Comparison of ENCODE assay signal across 8 cellular contexts in the genomic region with DNA sequence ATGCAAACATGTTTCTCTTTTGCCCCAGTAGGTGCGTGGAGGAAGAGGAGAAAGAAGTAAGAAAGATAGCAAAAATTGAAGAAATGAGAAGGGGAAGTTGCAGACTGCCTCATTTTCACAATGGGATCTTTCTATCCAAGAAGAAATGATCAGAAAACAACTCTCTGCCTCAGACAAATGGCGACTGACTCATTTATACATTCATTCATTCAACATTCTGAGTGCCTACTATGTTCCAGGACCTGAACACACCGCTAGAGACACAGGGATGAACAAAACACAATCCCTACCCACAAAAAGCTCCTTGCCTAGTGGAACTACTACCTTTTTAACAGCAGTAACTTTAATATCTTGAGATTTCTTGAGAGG. TPM values are rescaled to one million over a fixed set of nuclear protein-coding genes. Genes with fewer than 3 reads are reported as not detected.
DNase-seq lines count a peak whose midpoint lies in the region; ATAC-seq lines count a peak whose summit lies in the region.

No MANE protein-coding gene starts in this region.

- H3K9me3 Mint-ChIP-seq in activated naive CD4-positive, alpha-beta T cell treated with anti-CD3 and anti-CD28 coated beads, Interleukin-2, amount 50 U/mL, for 24 hours: no peaks in the 10 kb centered on the region
- no peaks in the 10 kb centered on the region for H3K9me3 Mint-ChIP-seq in activated CD8-positive, alpha-beta T cell treated with anti-CD3 and anti-CD28 coated beads, Interleukin-2, amount 10 ng/mL, durations not matched to agents 7 days and 5 days (ENCODE audit: insufficient read depth)
- no peaks in the 10 kb centered on the region for H3K9me3 Mint-ChIP-seq in stimulated activated naive CD8-positive, alpha-beta T cell treated with anti-CD3 and anti-CD28 coated beads, Interleukin-15, amount 100 ng/mL, for 72 hours

- H3K36me3 ChIP-seq in iPS-18a (ENCODE audit: control insufficient read depth, low read depth, low read length): peaks cover 13% of the 10 kb centered on the region

- no peak for DNase-seq in activated naive CD4-positive, alpha-beta T cell treated with Interleukin-2 at 50 U/mL for 16 hours
- no peak for DNase-seq in activated CD8-positive, alpha-beta T cell treated with anti-CD3 and anti-CD28 coated beads, Interleukin-2, amount 10 ng/mL, durations not matched to agents 7 days and 5 days
- DNase-seq in stimulated activated naive CD8-positive, alpha-beta T cell treated with anti-CD3 and anti-CD28 coated beads, Interleukin-15, amount 100 ng/mL, for 72 hours: no peak
- no peak for DNase-seq in NCI-H1092 treated with DMSO at 0.1 percent for 48 hours (lab: John Stamatoyannopoulos, UW)

- H3K27ac Mint-ChIP-seq in activated naive CD4-positive, alpha-beta T cell treated with anti-CD3 and anti-CD28 coated beads, Interleukin-2, amount 50 U/mL, for 24 hours: peak overlapping the region; percentile 100
- peak overlapping the region; percentile 100 for H3K27ac Mint-ChIP-seq in activated CD8-positive, alpha-beta T cell treated with anti-CD3 and anti-CD28 coated beads, Interleukin-2, amount 10 ng/mL, durations not matched to agents 7 days and 5 days
- H3K27ac Mint-ChIP-seq in stimulated activated naive CD8-positive, alpha-beta T cell treated with anti-CD3 and anti-CD28 coated beads, Interleukin-15, amount 100 ng/mL, for 72 hours: peak overlapping the region; percentile 100

- peaks cover 9% of the 10 kb centered on the region for H3K4me1 ChIP-seq in iPS-18a (ENCODE audit: control insufficient read depth, low read depth, low read length)

- H3K4me3 Mint-ChIP-seq in activated naive CD4-positive, alpha-beta T cell treated with anti-CD3 and anti-CD28 coated beads, Interleukin-2, amount 50 U/mL, for 24 hours: peak overlapping the region; percentile 96
- peak overlapping the region; percentile 98 for H3K4me3 Mint-ChIP-seq in activated CD8-positive, alpha-beta T cell treated with anti-CD3 and anti-CD28 coated beads, Interleukin-2, amount 10 ng/mL, durations not matched to agents 7 days and 5 days
- H3K4me3 Mint-ChIP-seq in stimulated activated naive CD8-positive, alpha-beta T cell treated with anti-CD3 and anti-CD28 coated beads, Interleukin-15, amount 100 ng/mL, for 72 hours: peak overlapping the region; percentile 97 to 99

- peak; percentile 2 for ATAC-seq in HG03280 (IDR thresholded peaks at IDR 0.05; ENCODE audit: unreplicated experiment)
- ATAC-seq in activated CD8-positive, alpha-beta T cell treated with anti-CD3 and anti-CD28 coated beads, Interleukin-2, amount 10 ng/mL, durations not matched to agents 7 days and 5 days: no peak
- ATAC-seq in stimulated activated naive CD8-positive, alpha-beta T cell treated with anti-CD3 and anti-CD28 coated beads, Interleukin-15, amount 100 ng/mL, for 72 hours: peak; percentile 14
- ATAC-seq in HG03442 (IDR thresholded peaks at IDR 0.05; ENCODE audit: unreplicated experiment): no peak

- CTCF ChIA-PET in activated CD8-positive, alpha-beta T cell treated with anti-CD3 and anti-CD28 coated beads, Interleukin-2, amount 10 ng/mL, durations not matched to agents 7 days and 5 days (lab: Charles Lee): interaction anchor here (1.0 to 4.7 kb wide), 8 partner anchors 13 to 216 kb away, joined by 3 to 40 read pairs (median 4); a partner anchor contains a TSS

- H3K36me3 Mint-ChIP-seq in activated naive CD4-positive, alpha-beta T cell treated with anti-CD3 and anti-CD28 coated beads, Interleukin-2, amount 50 U/mL, for 24 hours: peaks cover 12% of the 10 kb centered on the region
- H3K36me3 Mint-ChIP-seq in activated CD8-positive, alpha-beta T cell treated with anti-CD3 and anti-CD28 coated beads, Interleukin-2, amount 10 ng/mL, durations not matched to agents 7 days and 5 days (ENCODE audit: low read depth): peaks cover 33% of the 10 kb centered on the region

- peak overlapping the region; percentile 91 for H3K4me3 ChIP-seq in iPS-18a (ENCODE audit: low read length)

- H3K9ac ChIP-seq in iPS-18a (ENCODE audit: low read length): peak overlapping the region; percentile 94

- H3K4me1 Mint-ChIP-seq in activated naive CD4-positive, alpha-beta T cell treated with anti-CD3 and anti-CD28 coated beads, Interleukin-2, amount 50 U/mL, for 24 hours: peaks cover 63% of the 10 kb centered on the region
- peaks cover 64% of the 10 kb centered on the region for H3K4me1 Mint-ChIP-seq in activated CD8-positive, alpha-beta T cell treated with anti-CD3 and anti-CD28 coated beads, Interleukin-2, amount 10 ng/mL, durations not matched to agents 7 days and 5 days (ENCODE audit: low read depth)
- peaks cover 71% of the 10 kb centered on the region for H3K4me1 Mint-ChIP-seq in stimulated activated naive CD8-positive, alpha-beta T cell treated with anti-CD3 and anti-CD28 coated beads, Interleukin-15, amount 100 ng/mL, for 72 hours

- no peaks in the 10 kb centered on the region for H3K27me3 Mint-ChIP-seq in activated naive CD4-positive, alpha-beta T cell treated with anti-CD3 and anti-CD28 coated beads, Interleukin-2, amount 50 U/mL, for 24 hours
- H3K27me3 Mint-ChIP-seq in activated CD8-positive, alpha-beta T cell treated with anti-CD3 and anti-CD28 coated beads, Interleukin-2, amount 10 ng/mL, durations not matched to agents 7 days and 5 days (ENCODE audit: low read depth): no peaks in the 10 kb centered on the region
- no peaks in the 10 kb centered on the region for H3K27me3 Mint-ChIP-seq in stimulated activated naive CD8-positive, alpha-beta T cell treated with anti-CD3 and anti-CD28 coated beads, Interleukin-15, amount 100 ng/mL, for 72 hours

- no peaks in the 10 kb centered on the region for H3K27me3 ChIP-seq in iPS-18a (ENCODE audit: control insufficient read depth, insufficient read depth, low read length)

- peak overlapping the region; percentile 99 for H3K27ac ChIP-seq in iPS-18a (ENCODE audit: low read length)

- POLR2A ChIA-PET in activated CD8-positive, alpha-beta T cell treated with anti-CD3 and anti-CD28 coated beads, Interleukin-2, amount 10 ng/mL, durations not matched to agents 7 days and 5 days (lab: Charles Lee): interaction anchor here (0.7 to 4.4 kb wide), 18 partner anchors 9 to 313 kb away, joined by 3 to 74 read pairs (median 4); a partner anchor contains a TSS

- no peaks in the 10 kb centered on the region for H3K9me3 ChIP-seq in iPS-18a (ENCODE audit: control insufficient read depth, low read depth, low read length)

RNA-seq across cellular contexts. Expression of a gene that starts 0.3 kb away (rescaled TPM):
- total RNA-seq in activated CD8-positive, alpha-beta T cell treated with anti-CD3 and anti-CD28 coated beads, Interleukin-2, amount 10 ng/mL, durations not matched to agents 7 days and 5 days: 10 to 100 TPM; 15.8 to 18.0 TPM

RNA-seq across cellular contexts. Expression of a gene that starts 0.8 kb away (rescaled TPM):
- total RNA-seq in activated CD8-positive, alpha-beta T cell treated with anti-CD3 and anti-CD28 coated beads, Interleukin-2, amount 10 ng/mL, durations not matched to agents 7 days and 5 days: 10 to 100 TPM; 47.2 to 47.8 TPM

RNA-seq across cellular contexts. Expression of a gene that starts 55.5 kb away (rescaled TPM):
- not detected for total RNA-seq in activated CD8-positive, alpha-beta T cell treated with anti-CD3 and anti-CD28 coated beads, Interleukin-2, amount 10 ng/mL, durations not matched to agents 7 days and 5 days

Comparison
In these comparisons a context has a peak if more than half of its experiments do, and no peak if none do; other contexts are left out.
1. ATAC-seq: peak in HG03280 (single experiment) and stimulated activated naive CD8-positive, alpha-beta T cell treated with anti-CD3 and anti-CD28 coated beads, Interleukin-15, amount 100 ng/mL, for 72 hours (single experiment); none in activated CD8-positive, alpha-beta T cell treated with anti-CD3 and anti-CD28 coated beads, Interleukin-2, amount 10 ng/mL, durations not matched to agents 7 days and 5 days (single experiment) and HG03442 (single experiment).
2. Peak in every context shown above with its lines, with median percentiles within 50 percentile points of each other: H3K27ac Mint-ChIP-seq and H3K4me3 Mint-ChIP-seq.